1 cellular context compared by ENCODE assay signal in the genomic region with DNA sequence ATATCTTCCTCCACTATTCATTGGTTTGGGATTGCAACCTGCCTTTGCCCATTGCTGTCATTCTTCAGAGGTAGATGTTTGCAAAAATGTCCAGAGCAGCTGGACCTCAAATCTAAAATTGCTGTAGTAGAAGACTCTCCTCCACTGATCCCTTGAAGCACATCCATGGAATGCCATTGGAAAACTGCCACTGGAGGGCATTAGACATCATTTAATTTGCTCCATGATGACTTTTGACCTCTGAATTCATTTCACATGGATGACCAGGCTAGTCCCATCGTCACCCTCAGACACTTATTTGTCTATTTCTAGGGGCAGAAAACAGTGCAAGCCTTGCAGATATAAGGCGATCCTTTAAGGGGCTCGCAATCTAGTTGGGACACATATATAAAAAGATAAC.
TF ChIP-seq lines count a peak whose summit lies in the region.

No MANE protein-coding gene starts in this region.

TF ChIP-seq in GM23338, 12 proteins besides CTCF, POLR2A, EP300 and RAD21 (continued from another document):
- TF ChIP-seq, protein P1, sequence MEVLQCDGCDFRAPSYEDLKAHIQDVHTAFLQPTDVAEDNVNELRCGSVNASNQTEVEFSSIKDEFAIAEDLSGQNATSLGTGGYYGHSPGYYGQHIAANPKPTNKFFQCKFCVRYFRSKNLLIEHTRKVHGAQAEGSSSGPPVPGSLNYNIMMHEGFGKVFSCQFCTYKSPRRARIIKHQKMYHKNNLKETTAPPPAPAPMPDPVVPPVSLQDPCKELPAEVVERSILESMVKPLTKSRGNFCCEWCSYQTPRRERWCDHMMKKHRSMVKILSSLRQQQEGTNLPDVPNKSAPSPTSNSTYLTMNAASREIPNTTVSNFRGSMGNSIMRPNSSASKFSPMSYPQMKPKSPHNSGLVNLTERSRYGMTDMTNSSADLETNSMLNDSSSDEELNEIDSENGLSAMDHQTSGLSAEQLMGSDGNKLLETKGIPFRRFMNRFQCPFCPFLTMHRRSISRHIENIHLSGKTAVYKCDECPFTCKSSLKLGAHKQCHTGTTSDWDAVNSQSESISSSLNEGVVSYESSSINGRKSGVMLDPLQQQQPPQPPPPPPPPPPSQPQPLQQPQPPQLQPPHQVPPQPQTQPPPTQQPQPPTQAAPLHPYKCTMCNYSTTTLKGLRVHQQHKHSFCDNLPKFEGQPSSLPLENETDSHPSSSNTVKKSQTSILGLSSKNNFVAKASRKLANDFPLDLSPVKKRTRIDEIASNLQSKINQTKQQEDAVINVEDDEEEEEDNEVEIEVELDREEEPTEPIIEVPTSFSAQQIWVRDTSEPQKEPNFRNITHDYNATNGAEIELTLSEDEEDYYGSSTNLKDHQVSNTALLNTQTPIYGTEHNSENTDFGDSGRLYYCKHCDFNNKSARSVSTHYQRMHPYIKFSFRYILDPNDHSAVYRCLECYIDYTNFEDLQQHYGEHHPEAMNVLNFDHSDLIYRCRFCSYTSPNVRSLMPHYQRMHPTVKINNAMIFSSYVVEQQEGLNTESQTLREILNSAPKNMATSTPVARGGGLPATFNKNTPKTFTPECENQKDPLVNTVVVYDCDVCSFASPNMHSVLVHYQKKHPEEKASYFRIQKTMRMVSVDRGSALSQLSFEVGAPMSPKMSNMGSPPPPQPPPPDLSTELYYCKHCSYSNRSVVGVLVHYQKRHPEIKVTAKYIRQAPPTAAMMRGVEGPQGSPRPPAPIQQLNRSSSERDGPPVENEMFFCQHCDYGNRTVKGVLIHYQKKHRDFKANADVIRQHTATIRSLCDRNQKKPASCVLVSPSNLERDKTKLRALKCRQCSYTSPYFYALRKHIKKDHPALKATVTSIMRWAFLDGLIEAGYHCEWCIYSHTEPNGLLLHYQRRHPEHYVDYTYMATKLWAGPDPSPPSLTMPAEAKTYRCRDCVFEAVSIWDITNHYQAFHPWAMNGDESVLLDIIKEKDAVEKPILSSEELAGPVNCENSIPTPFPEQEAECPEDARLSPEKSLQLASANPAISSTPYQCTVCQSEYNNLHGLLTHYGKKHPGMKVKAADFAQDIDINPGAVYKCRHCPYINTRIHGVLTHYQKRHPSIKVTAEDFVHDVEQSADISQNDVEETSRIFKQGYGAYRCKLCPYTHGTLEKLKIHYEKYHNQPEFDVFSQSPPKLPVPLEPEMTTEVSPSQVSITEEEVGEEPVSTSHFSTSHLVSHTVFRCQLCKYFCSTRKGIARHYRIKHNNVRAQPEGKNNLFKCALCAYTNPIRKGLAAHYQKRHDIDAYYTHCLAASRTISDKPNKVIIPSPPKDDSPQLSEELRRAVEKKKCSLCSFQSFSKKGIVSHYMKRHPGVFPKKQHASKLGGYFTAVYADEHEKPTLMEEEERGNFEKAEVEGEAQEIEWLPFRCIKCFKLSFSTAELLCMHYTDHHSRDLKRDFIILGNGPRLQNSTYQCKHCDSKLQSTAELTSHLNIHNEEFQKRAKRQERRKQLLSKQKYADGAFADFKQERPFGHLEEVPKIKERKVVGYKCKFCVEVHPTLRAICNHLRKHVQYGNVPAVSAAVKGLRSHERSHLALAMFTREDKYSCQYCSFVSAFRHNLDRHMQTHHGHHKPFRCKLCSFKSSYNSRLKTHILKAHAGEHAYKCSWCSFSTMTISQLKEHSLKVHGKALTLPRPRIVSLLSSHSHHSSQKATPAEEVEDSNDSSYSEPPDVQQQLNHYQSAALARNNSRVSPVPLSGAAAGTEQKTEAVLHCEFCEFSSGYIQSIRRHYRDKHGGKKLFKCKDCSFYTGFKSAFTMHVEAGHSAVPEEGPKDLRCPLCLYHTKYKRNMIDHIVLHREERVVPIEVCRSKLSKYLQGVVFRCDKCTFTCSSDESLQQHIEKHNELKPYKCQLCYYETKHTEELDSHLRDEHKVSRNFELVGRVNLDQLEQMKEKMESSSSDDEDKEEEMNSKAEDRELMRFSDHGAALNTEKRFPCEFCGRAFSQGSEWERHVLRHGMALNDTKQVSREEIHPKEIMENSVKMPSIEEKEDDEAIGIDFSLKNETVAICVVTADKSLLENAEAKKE (CRISPR knock-in tag; IDR thresholded peaks at IDR 0.05): no peak
- TF ChIP-seq STAT1 (IDR thresholded peaks at IDR 0.05; ENCODE audit: unreplicated experiment): no peak
- TF ChIP-seq, protein P2, sequence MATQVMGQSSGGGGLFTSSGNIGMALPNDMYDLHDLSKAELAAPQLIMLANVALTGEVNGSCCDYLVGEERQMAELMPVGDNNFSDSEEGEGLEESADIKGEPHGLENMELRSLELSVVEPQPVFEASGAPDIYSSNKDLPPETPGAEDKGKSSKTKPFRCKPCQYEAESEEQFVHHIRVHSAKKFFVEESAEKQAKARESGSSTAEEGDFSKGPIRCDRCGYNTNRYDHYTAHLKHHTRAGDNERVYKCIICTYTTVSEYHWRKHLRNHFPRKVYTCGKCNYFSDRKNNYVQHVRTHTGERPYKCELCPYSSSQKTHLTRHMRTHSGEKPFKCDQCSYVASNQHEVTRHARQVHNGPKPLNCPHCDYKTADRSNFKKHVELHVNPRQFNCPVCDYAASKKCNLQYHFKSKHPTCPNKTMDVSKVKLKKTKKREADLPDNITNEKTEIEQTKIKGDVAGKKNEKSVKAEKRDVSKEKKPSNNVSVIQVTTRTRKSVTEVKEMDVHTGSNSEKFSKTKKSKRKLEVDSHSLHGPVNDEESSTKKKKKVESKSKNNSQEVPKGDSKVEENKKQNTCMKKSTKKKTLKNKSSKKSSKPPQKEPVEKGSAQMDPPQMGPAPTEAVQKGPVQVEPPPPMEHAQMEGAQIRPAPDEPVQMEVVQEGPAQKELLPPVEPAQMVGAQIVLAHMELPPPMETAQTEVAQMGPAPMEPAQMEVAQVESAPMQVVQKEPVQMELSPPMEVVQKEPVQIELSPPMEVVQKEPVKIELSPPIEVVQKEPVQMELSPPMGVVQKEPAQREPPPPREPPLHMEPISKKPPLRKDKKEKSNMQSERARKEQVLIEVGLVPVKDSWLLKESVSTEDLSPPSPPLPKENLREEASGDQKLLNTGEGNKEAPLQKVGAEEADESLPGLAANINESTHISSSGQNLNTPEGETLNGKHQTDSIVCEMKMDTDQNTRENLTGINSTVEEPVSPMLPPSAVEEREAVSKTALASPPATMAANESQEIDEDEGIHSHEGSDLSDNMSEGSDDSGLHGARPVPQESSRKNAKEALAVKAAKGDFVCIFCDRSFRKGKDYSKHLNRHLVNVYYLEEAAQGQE (IDR thresholded peaks at IDR 0.05; ENCODE audit: unreplicated experiment): no peak
- TF ChIP-seq NANOG (IDR thresholded peaks at IDR 0.05; ENCODE audit: borderline replicate concordance): no peak
TF ChIP-seq in GM23338: peak in this region for 0.
